In the genomic region with DNA sequence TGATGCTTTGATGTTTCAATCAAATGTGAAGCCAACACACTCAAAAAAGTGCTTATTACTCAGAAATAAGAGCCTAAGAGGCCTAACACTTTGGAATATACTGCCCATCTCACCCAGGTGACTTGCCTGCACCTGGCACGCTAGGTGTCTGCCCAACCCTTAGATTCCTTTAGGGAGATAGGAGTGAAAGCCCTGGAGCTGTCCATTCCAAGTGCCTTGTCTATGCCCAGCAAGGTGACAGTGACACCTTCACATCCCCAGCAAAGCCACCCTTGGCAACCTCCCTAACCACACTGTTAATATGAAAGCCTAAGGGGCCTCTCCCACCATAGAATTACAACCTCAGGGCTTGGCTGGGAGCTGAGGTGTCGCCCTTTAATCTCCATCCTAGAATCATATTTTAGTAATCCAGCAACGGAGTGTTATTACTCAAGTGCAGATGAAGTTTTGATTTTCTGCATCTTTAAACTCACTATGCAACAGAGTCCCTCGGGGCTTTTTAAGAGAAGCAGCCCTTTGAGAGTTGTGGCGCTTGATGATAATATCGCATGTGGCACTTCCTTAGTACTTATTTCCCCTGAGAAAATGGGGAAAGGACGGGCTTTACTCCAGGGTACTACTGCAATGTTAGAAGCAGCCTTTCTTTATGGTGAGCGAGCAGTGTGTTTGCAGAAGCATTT, we compare ENCODE assay signal across 11 cellular contexts. TPM values are rescaled to one million over a fixed set of nuclear protein-coding genes. Genes with fewer than 3 reads are reported as not detected.
"Had no signal": no experiment of that assay in that cellular context is flagged by ENCODE, and none has a peak within 500 bp of the region (broad histone marks: within the 10 kb centered on the region; RNA-seq: fewer than 3 reads in every experiment).

No MANE protein-coding gene starts in this region.

- DNase-seq: activated CD4-positive, alpha-beta T cell treated with anti-CD3 and anti-CD28 coated beads for 4 hours; activated CD8-positive, alpha-beta memory T cell treated with anti-CD3 and anti-CD28 coated beads, Interleukin-2, amount 10 ng/mL, durations not matched to agents 7 days and 5 days; esophagus squamous epithelium; foreskin fibroblast; mammary epithelial cell; sigmoid colon; T-helper 9 cell had no signal

- H3K27ac ChIP-seq: esophagus squamous epithelium, sigmoid colon, SJSA1 had no signal

- H3K4me3 Mint-ChIP-seq: activated CD8-positive, alpha-beta memory T cell treated with anti-CD3 and anti-CD28 coated beads, Interleukin-2, amount 10 ng/mL, durations not matched to agents 7 days and 5 days had no signal

- H3K27me3 Mint-ChIP-seq: activated CD8-positive, alpha-beta memory T cell treated with anti-CD3 and anti-CD28 coated beads, Interleukin-2, amount 10 ng/mL, durations not matched to agents 7 days and 5 days had no signal

- H3K27me3 ChIP-seq: ascending aorta, esophagus squamous epithelium, sigmoid colon, SJSA1 had no signal

- ATAC-seq: activated CD8-positive, alpha-beta memory T cell treated with anti-CD3 and anti-CD28 coated beads, Interleukin-2, amount 10 ng/mL, durations not matched to agents 7 days and 5 days had no signal

- H3K27ac Mint-ChIP-seq: activated CD8-positive, alpha-beta memory T cell treated with anti-CD3 and anti-CD28 coated beads, Interleukin-2, amount 10 ng/mL, durations not matched to agents 7 days and 5 days had no signal

- H3K9me3 ChIP-seq: ascending aorta, esophagus squamous epithelium, sigmoid colon, SJSA1 had no signal

- H3K4me1 ChIP-seq: esophagus squamous epithelium, SJSA1 had no signal

- H3K4me3 ChIP-seq: ascending aorta, esophagus squamous epithelium, SJSA1 had no signal

- H3K36me3 ChIP-seq: ascending aorta, esophagus squamous epithelium, sigmoid colon had no signal

RNA-seq across cellular contexts. Expression of a gene that starts 24.8 kb away (rescaled TPM):
- total RNA-seq: pulmonary artery endothelial cell had no signal
- polyA plus RNA-seq: mammary epithelial cell, neural cell had no signal
